ENCODE assay signal across 8 cellular contexts in the genomic region with DNA sequence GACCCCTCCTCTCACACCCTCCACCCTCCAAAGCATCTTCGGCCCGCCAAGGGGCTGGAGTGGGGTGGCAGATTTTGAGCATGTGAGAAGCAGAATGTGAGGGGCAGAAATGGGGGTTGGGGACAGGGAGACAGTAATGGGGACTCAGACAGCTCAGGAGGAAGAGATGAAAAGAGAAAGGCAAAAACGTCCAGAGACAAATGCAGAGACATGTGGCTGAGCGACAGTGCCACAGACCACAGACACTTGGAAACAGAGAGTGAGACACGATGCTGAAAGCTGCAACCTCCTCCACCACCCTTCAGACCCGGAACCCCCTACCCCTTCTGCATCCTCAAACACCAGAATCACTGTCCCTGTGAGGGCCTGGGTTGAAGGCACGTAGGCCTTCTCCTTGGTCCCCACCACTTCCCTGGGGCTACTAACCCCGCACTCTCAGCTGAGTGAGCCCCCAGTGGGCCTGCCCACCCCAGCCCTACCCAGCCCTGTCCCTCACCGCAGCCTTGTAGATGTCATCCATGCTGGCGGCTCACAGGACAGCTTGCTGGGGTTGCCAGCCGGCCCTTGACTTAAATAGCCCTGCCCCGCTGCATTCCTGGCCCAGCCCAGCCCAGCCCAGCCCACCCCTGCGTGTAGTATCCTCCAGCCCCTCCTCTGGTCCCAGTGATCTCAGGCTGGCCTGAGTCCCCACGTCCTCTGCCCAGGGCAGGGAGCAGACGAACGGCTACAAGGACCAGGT. TPM values are rescaled to one million over a fixed set of nuclear protein-coding genes. Genes with fewer than 3 reads are reported as not detected.
DNase-seq lines count a peak whose midpoint lies in the region; ATAC-seq lines count a peak whose summit lies in the region.

A gene (minus strand): TSS at position 546 of the 739 bp plus-strand sequence. CDS start 26 bp downstream, at position 520.

- H3K4me3 ChIP-seq in ACC112 (ENCODE audit: low read depth, low read length) = peak within 1 kb of the TSS; percentile 97
- H3K4me3 ChIP-seq in duodenal mucosa (ENCODE audit: low read depth in 1 of 2, low read length in 2 of 2) = peak within 1 kb of the TSS; percentile 84 to 86

- peak within 1 kb of the TSS; percentile 96 to 98 (median 97) for H3K27ac Mint-ChIP-seq in naive B cell

- H3K9ac ChIP-seq in duodenal mucosa (ENCODE audit: low read depth in 1 of 2, low read length in 2 of 2) = peak within 1 kb of the TSS; percentile 82 to 98

- H3K36me3 ChIP-seq in ACC112 (ENCODE audit: insufficient read depth, low read length) (peaks cover 4% of the 10 kb centered on the region; the same call in 1 of the 2 replicates), duodenal mucosa (ENCODE audit: control insufficient read depth in 1 of 2, insufficient read depth in 2 of 2, low read length in 2 of 2) (peaks cover 5 to 13% of the 10 kb centered on the region in 2 donors)

- no peak within 1 kb of the TSS for H2AFZ ChIP-seq in ACC112 (ENCODE audit: low read length, unreplicated experiment)

- no peaks in the 10 kb centered on the region for H3K9me3 Mint-ChIP-seq in naive B cell

- H3K79me2 ChIP-seq in ACC112 (ENCODE audit: control insufficient read depth, insufficient read depth, low read length, unreplicated experiment) = peaks cover 25% of the 10 kb centered on the region

- H3K36me3 Mint-ChIP-seq in naive B cell = no peaks in the 10 kb centered on the region

- H3K27me3 Mint-ChIP-seq in naive B cell = peaks cover 0 to 5% (median 0%) of the 10 kb centered on the region in 3 donors

- H3K4me3 Mint-ChIP-seq in naive B cell = peak within 1 kb of the TSS; percentile 87 to 99 (median 93)

- DNase-seq in LoVo (ENCODE audit: low spot score) = peak; percentile 51
- no peak for DNase-seq in naive B cell
- DNase-seq in effector CD4-positive, alpha-beta T cell = no peak
- no peak for DNase-seq in activated CD8-positive, alpha-beta memory T cell treated with anti-CD3 and anti-CD28 coated beads, Interleukin-2, amount 50 U/mL, for 4 hours
- no peak for DNase-seq in stimulated activated naive CD4-positive, alpha-beta T cell (lab: John Stamatoyannopoulos, UW)

- H3K27me3 ChIP-seq in ACC112 (ENCODE audit: insufficient read depth, low read length) = no peaks in the 10 kb centered on the region
- no peaks in the 10 kb centered on the region for H3K27me3 ChIP-seq in duodenal mucosa (ENCODE audit: control insufficient read depth in 1 of 2, insufficient read depth in 2 of 2, low read length in 2 of 2)

- H3K4me1 Mint-ChIP-seq in naive B cell = peaks cover 29 to 40% (median 35%) of the 10 kb centered on the region in 3 donors

- H3K27ac ChIP-seq in ACC112 (ENCODE audit: low read depth, low read length) = no peak within 1 kb of the TSS
- H3K27ac ChIP-seq in duodenal mucosa (ENCODE audit: low read depth, low read length) = peak within 1 kb of the TSS; percentile 74

- no peaks in the 10 kb centered on the region for H3K9me3 ChIP-seq in duodenal mucosa (ENCODE audit: control insufficient read depth in 1 of 2, low read length in 2 of 2)

- peaks cover 9% of the 10 kb centered on the region for H3K4me1 ChIP-seq in ACC112 (ENCODE audit: control insufficient read depth, insufficient read depth, low read length, unreplicated experiment)
- peaks cover 24 to 27% of the 10 kb centered on the region in 2 donors for H3K4me1 ChIP-seq in duodenal mucosa (ENCODE audit: control insufficient read depth in 1 of 2, insufficient read depth in 2 of 2, low read length in 2 of 2)

- ATAC-seq in naive B cell (ENCODE audit: low read depth in 2 of 2) (no peak), HG03135 (IDR thresholded peaks at IDR 0.05; ENCODE audit: unreplicated experiment) (no peak)

RNA-seq across cellular contexts. Expression of the gene that starts here (rescaled TPM):
- polyA plus RNA-seq in naive B cell (ENCODE audit: low read depth in 6 of 6) = not detected
